7 cellular contexts compared by ENCODE assay signal in genomic region chr11:68118753-68119448, GRCh38. TPM values are rescaled to one million over a fixed set of nuclear protein-coding genes. Genes with fewer than 3 reads are reported as not detected.
A peak's percentile ranks its signal among the peaks of the same experiment; 100 is the strongest.
DNase-seq lines count a peak whose midpoint lies in the region; ATAC-seq and TF ChIP-seq lines count a peak whose summit lies in the region.

No MANE protein-coding gene starts in this region.

- no peaks in the 10 kb centered on the region for H3K9me3 ChIP-seq in OCI-LY7 (ENCODE audit: low read length)
- no peaks in the 10 kb centered on the region for H3K9me3 ChIP-seq in skeletal muscle satellite cell (replicated peaks; ENCODE audit: low read length)

- POLR2A ChIA-PET in OCI-LY7 (lab: Charles Lee): interaction anchor here (0.6 to 1.5 kb wide), 4 partner anchors 19 to 123 kb away, joined by 3 to 4 read pairs (median 3); no protein-coding TSS in a partner anchor

- H3K9me2 ChIP-seq in OCI-LY7 (ENCODE audit: insufficient read depth, low read length): no peaks in the 10 kb centered on the region

- CTCF ChIA-PET in OCI-LY7 (lab: Charles Lee; ENCODE audit: unreplicated experiment): interaction anchor here (1.0 kb wide), 1 partner anchor 12 kb away, joined by 3 read pairs; no protein-coding TSS in a partner anchor

- peak overlapping the region; percentile 91 for H3K4me3 ChIP-seq in OCI-LY7 (ENCODE audit: low read depth, low read length, poor library complexity, severe bottlenecking)
- H3K4me3 ChIP-seq in skeletal muscle satellite cell (ENCODE audit: low read length): no peak overlapping the region

- peaks cover 32% of the 10 kb centered on the region for H3K36me3 ChIP-seq in OCI-LY7 (ENCODE audit: insufficient read depth, low read length)
- H3K36me3 ChIP-seq in skeletal muscle satellite cell (ENCODE audit: insufficient read depth, low read length): no peaks in the 10 kb centered on the region

- BruUV-seq in OCI-LY7 (replicated peaks; lab: Mats Ljungman, UMichigan): TSS peak; percentile 50

- H4K20me1 ChIP-seq in OCI-LY7 (ENCODE audit: insufficient read depth, low read length): peaks cover 28% of the 10 kb centered on the region

- H2AFZ ChIP-seq in OCI-LY7 (ENCODE audit: low read length): no peak overlapping the region

- H3K27ac ChIP-seq in OCI-LY7 (ENCODE audit: low read depth, low read length, poor library complexity, severe bottlenecking): peak overlapping the region; percentile 61

- intact Hi-C loops in OCI-LY7 (cut with micrococcal nuclease; ENCODE audit: unreplicated experiment): loop anchor here (2.0 kb wide), 1 partner anchor 20 kb away; no protein-coding TSS in a partner anchor

- H3K4me1 ChIP-seq in OCI-LY7 (ENCODE audit: insufficient read depth, low read length, poor library complexity, severe bottlenecking): peaks cover 35% of the 10 kb centered on the region
- peaks cover 10% of the 10 kb centered on the region for H3K4me1 ChIP-seq in skeletal muscle satellite cell (ENCODE audit: control insufficient read depth, insufficient read depth, low read length)

- H3K4me2 ChIP-seq in OCI-LY7 (ENCODE audit: low read length): peak overlapping the region; percentile 99
- peak overlapping the region; percentile 28 for H3K4me2 ChIP-seq in skeletal muscle satellite cell (ENCODE audit: low read length)

- no peaks in the 10 kb centered on the region for H3K27me3 ChIP-seq in skeletal muscle satellite cell (ENCODE audit: control insufficient read depth, insufficient read depth, low read length)

- no peak for ATAC-seq in HG03039 (IDR thresholded peaks at IDR 0.05; ENCODE audit: unreplicated experiment)
- ATAC-seq in HG03196 (IDR thresholded peaks at IDR 0.05; ENCODE audit: unreplicated experiment): no peak

- DNase-seq in GM20000 (ENCODE audit: low spot score): peak; percentile 73
- DNase-seq in OCI-LY7 (ENCODE audit: low spot score): peak; percentile 74
- peak; percentile 47 for DNase-seq in fibroblast of peridontal ligament (ENCODE audit: extremely low read depth)
- no peak for DNase-seq in DMS53 (lab: John Stamatoyannopoulos, UW)

- H3K9ac ChIP-seq in skeletal muscle satellite cell (ENCODE audit: low read depth, low read length): no peak overlapping the region

- TF ChIP-seq CTCF in GM20000 (IDR thresholded peaks at IDR 0.05; ENCODE audit: extremely low read depth, missing control alignments) (no peak), OCI-LY7 (conservative IDR thresholded peaks at IDR 0.05; ENCODE audit: low read length) (no peak)

- peaks cover 61% of the 10 kb centered on the region for H3K79me2 ChIP-seq in OCI-LY7 (ENCODE audit: insufficient read depth, low read depth, low read length)

RNA-seq across cellular contexts. Expression of gene CHKA, which starts 2.3 kb away (rescaled TPM):
- total RNA-seq in OCI-LY7 (2014; rRNA removed; shearing (Covaris generic)): 36.1 and 38.9 TPM in 2 replicates
- total RNA-seq in OCI-LY7 (2022): 44.4 and 47.2 TPM in 2 replicates
- 6.1 and 6.3 TPM in 2 replicates for total RNA-seq in skeletal muscle satellite cell (2012; rRNA removed)
